11 cellular contexts compared by ENCODE assay signal in genomic region chr22:31122196-31122531, GRCh38. TPM values are rescaled to one million over a fixed set of nuclear protein-coding genes. Genes with fewer than 3 reads are reported as not detected.
DNase-seq lines count a peak whose midpoint lies in the region; ATAC-seq and TF ChIP-seq lines count a peak whose summit lies in the region.
"Had no signal": no experiment of that assay in that cellular context is flagged by ENCODE, and none has a peak within 500 bp of the region (broad histone marks: within the 10 kb centered on the region; RNA-seq: fewer than 3 reads in every experiment).

No MANE protein-coding gene starts in this region.

- no peak for TF ChIP-seq POLR2A in gastrocnemius medialis (IDR thresholded peaks at IDR 0.05)

- ATAC-seq in lower lobe of right lung (peak in 1 of 2 donors; percentile 22), gastrocnemius medialis (no peak)

- H3K9ac ChIP-seq in colonic mucosa (ENCODE audit: low read depth in 2 of 2, low read length in 2 of 2) = peak overlapping the region; percentile 50 to 80

- H3K4me1 ChIP-seq in colonic mucosa (peaks cover 8% of the 10 kb centered on the region), lower lobe of right lung (peaks cover 7% of the 10 kb centered on the region), gastrocnemius medialis (peaks cover 24 to 30% of the 10 kb centered on the region in 2 donors)

- peak overlapping the region; percentile 74 for H3K27ac ChIP-seq in colonic mucosa
- peak overlapping the region; percentile 68 for H3K27ac ChIP-seq in lower lobe of right lung
- H3K27ac ChIP-seq in gastrocnemius medialis = peak overlapping the region; percentile 60 to 73 (median 65)

- intact Hi-C loops in colonic mucosa (cut with DNase I) (no loop called here), lower lobe of right lung (cut with DNase I) (no loop called here), gastrocnemius medialis (cut with DNase I; ENCODE audit: low total_unique reads) (no loop called here)

- H3K36me3 ChIP-seq in colonic mucosa (no peaks in the 10 kb centered on the region), lower lobe of right lung (no peaks in the 10 kb centered on the region), gastrocnemius medialis (no peaks in the 10 kb centered on the region)

- DNase-seq in RPMI8226 (peak; percentile 37), colonic mucosa (no peak), lower lobe of right lung (no peak), gastrocnemius medialis (no peak), HK-2 (ENCODE audit: unreplicated experiment) (no peak), HuH-7.5 (ENCODE audit: low spot score) (no peak)
- DNase-seq in effector CD8-positive, alpha-beta T cell (lab: John Stamatoyannopoulos, UW) = no peak
- DNase-seq: activated naive CD4-positive, alpha-beta T cell treated with anti-CD3 and anti-CD28 coated beads, Interleukin-2, amount 10 ng/mL, durations not matched to agents 7 days and 5 days; central memory CD4-positive, alpha-beta T cell; stimulated activated CD4-positive, alpha-beta T cell treated with anti-CD3 and anti-CD28 coated beads, Interleukin-4, amount 100 ng/mL, for 1 hour had no signal

- in situ Hi-C loops in gastrocnemius medialis (cut with MboI; ENCODE audit: low sequenced_read_pairs in 4 of 4) = no loop called here

- H3K27me3 ChIP-seq in colonic mucosa = no peaks in the 10 kb centered on the region
- H3K27me3 ChIP-seq in lower lobe of right lung (ENCODE audit: low read depth) = no peaks in the 10 kb centered on the region
- H3K27me3 ChIP-seq in gastrocnemius medialis = no peaks in the 10 kb centered on the region

- TF ChIP-seq CTCF in colonic mucosa (IDR thresholded peaks at IDR 0.05) (no peak), lower lobe of right lung (IDR thresholded peaks at IDR 0.05) (no peak), gastrocnemius medialis (IDR thresholded peaks at IDR 0.05 in 4 of 5, conservative IDR thresholded peaks at IDR 0.05 in 1 of 5) (no peak)

- H3K4me3 ChIP-seq in colonic mucosa = no peak overlapping the region
- no peak overlapping the region for H3K4me3 ChIP-seq in lower lobe of right lung
- H3K4me3 ChIP-seq in gastrocnemius medialis = peak overlapping the region in 1 of 4 donors; percentile 38

- H3K9me3 ChIP-seq in colonic mucosa = no peaks in the 10 kb centered on the region
- H3K9me3 ChIP-seq in lower lobe of right lung = no peaks in the 10 kb centered on the region
- H3K9me3 ChIP-seq in gastrocnemius medialis = no peaks in the 10 kb centered on the region

RNA-seq across cellular contexts. Expression of gene INPP5J, which starts 0.6 kb away (rescaled TPM):
- total RNA-seq in colonic mucosa (10 to 100 TPM; 18.3 to 18.4 TPM), lower lobe of right lung (4.6 TPM), gastrocnemius medialis (under 1 TPM; 0.15 to 0.33 (median 0.28) TPM)

RNA-seq across cellular contexts. Expression of gene SELENOM, which starts 14.8 kb away (rescaled TPM):
- 10 to 100 TPM; 27.1 to 61.7 TPM for total RNA-seq in colonic mucosa
- 86.8 TPM for total RNA-seq in lower lobe of right lung
- total RNA-seq in gastrocnemius medialis = 100 to 1,000 TPM; 144 to 184 (median 157) TPM

RNA-seq across cellular contexts. Expression of gene PLA2G3, which starts 18.1 kb away (rescaled TPM):
- total RNA-seq in colonic mucosa (under 1 TPM; 0.57 to 0.88 TPM), lower lobe of right lung (5.0 TPM), gastrocnemius medialis (not detected)
- total RNA-seq: lung microvascular endothelial cell had no signal

RNA-seq across cellular contexts. Expression of gene RNF185, which starts 37.8 kb away (rescaled TPM):
- total RNA-seq in colonic mucosa (10 to 100 TPM; 28.1 to 32.3 TPM), lower lobe of right lung (32.4 TPM), gastrocnemius medialis (10 to 100 TPM; 23.8 to 28.1 (median 27.6) TPM)

RNA-seq across cellular contexts. Expression of gene SMTN, which starts 41.0 kb away (rescaled TPM):
- total RNA-seq in colonic mucosa = 100 to 1,000 TPM; 152 to 159 TPM
- total RNA-seq in lower lobe of right lung = 44.8 TPM
- 100 to 1,000 TPM in 1 of 4 donors, 10 to 100 TPM in 3; 39.5 to 104 (median 45.3) TPM for total RNA-seq in gastrocnemius medialis
